7 cellular contexts compared by ENCODE assay signal in genomic region chr20:32470025-32470861, GRCh38.
DNase-seq lines count a peak whose midpoint lies in the region; ATAC-seq and TF ChIP-seq lines count a peak whose summit lies in the region.

No MANE protein-coding gene starts in this region.

- H3K4me3 ChIP-seq in hepatocyte, result no peak overlapping the region

- no peaks in the 10 kb centered on the region for H3K9me3 ChIP-seq in hepatocyte (ENCODE audit: low read depth)

- peaks cover 84% of the 10 kb centered on the region for H4K20me1 ChIP-seq in hepatocyte (ENCODE audit: insufficient read depth, poor library complexity, severe bottlenecking)

- no peaks in the 10 kb centered on the region for H3K36me3 ChIP-seq in hepatocyte (replicated peaks; ENCODE audit: insufficient read depth, low read depth)

- POLR2A ChIA-PET in GM10248 (lab: Yijun Ruan, JAX), result no interaction called here

- no peak overlapping the region for H3K4me3 Mint-ChIP-seq in stimulated activated naive CD8-positive, alpha-beta T cell treated with anti-CD3 and anti-CD28 coated beads, Interleukin-15, amount 100 ng/mL, for 72 hours

- DNase-seq in GM10248 (ENCODE audit: extremely low spot score) (no peak), M059J (ENCODE audit: low read depth) (peak; percentile 54), amniotic epithelial cell (ENCODE audit: low read depth) (peak; percentile 95), hepatocyte (ENCODE audit: low spot score) (peak; percentile 80)
- no peak for DNase-seq in stimulated activated naive CD8-positive, alpha-beta T cell treated with anti-CD3 and anti-CD28 coated beads, Interleukin-15, amount 100 ng/mL, for 72 hours

- H3K9me2 ChIP-seq in hepatocyte (replicated peaks; ENCODE audit: insufficient read depth), result no peaks in the 10 kb centered on the region

- CTCF ChIA-PET in GM10248 (lab: Yijun Ruan, JAX), result interaction anchor here (1.6 to 1.7 kb wide), 2 partner anchors 12 to 15 kb away, joined by 3 to 6 read pairs; no protein-coding TSS in a partner anchor

- no peaks in the 10 kb centered on the region for H3K9me3 Mint-ChIP-seq in stimulated activated naive CD8-positive, alpha-beta T cell treated with anti-CD3 and anti-CD28 coated beads, Interleukin-15, amount 100 ng/mL, for 72 hours

- ATAC-seq in stimulated activated naive CD8-positive, alpha-beta T cell treated with anti-CD3 and anti-CD28 coated beads, Interleukin-15, amount 100 ng/mL, for 72 hours, result peak; percentile 62
- ATAC-seq in HG02885 (IDR thresholded peaks at IDR 0.05; ENCODE audit: poor library complexity, unreplicated experiment) (no peak), HG03442 (IDR thresholded peaks at IDR 0.05; ENCODE audit: unreplicated experiment) (no peak)

- no peaks in the 10 kb centered on the region for H3K27me3 ChIP-seq in hepatocyte

- TF ChIP-seq CTCF in GM10248 (IDR thresholded peaks at IDR 0.05; ENCODE audit: control extremely low read depth, extremely low read depth, low read depth, missing control alignments) (peak; percentile 29), hepatocyte (IDR thresholded peaks at IDR 0.05; ENCODE audit: poor library complexity) (peak; percentile 50)

- H3K79me2 ChIP-seq in hepatocyte, result peaks cover 94% of the 10 kb centered on the region

- peak overlapping the region; percentile 32 for H3K4me2 ChIP-seq in hepatocyte

- H3K27me3 Mint-ChIP-seq in stimulated activated naive CD8-positive, alpha-beta T cell treated with anti-CD3 and anti-CD28 coated beads, Interleukin-15, amount 100 ng/mL, for 72 hours, result no peaks in the 10 kb centered on the region

- 76% methylated on average over 27 of the region's 27 CpGs for WGBS in hepatocyte (ENCODE audit: low lambda C conversion rate, missing lambda C conversion rate)

- peaks cover 42% of the 10 kb centered on the region for H3K4me1 Mint-ChIP-seq in stimulated activated naive CD8-positive, alpha-beta T cell treated with anti-CD3 and anti-CD28 coated beads, Interleukin-15, amount 100 ng/mL, for 72 hours

- no peak overlapping the region for H3K27ac Mint-ChIP-seq in stimulated activated naive CD8-positive, alpha-beta T cell treated with anti-CD3 and anti-CD28 coated beads, Interleukin-15, amount 100 ng/mL, for 72 hours

- H3K4me1 ChIP-seq in hepatocyte (ENCODE audit: insufficient read depth), result peaks cover 88% of the 10 kb centered on the region

- H2AFZ ChIP-seq in hepatocyte, result no peak overlapping the region

- H3K27ac ChIP-seq in hepatocyte, result peak overlapping the region; percentile 80

Comparison
In these comparisons a context has a peak if more than half of its experiments do, and no peak if none do; other contexts are left out.
1. DNase-seq: peak in M059J (single experiment), amniotic epithelial cell (single experiment) and hepatocyte (single experiment); none in GM10248 (single experiment) and stimulated activated naive CD8-positive, alpha-beta T cell treated with anti-CD3 and anti-CD28 coated beads, Interleukin-15, amount 100 ng/mL, for 72 hours (0 of 2).